In the genomic region with DNA sequence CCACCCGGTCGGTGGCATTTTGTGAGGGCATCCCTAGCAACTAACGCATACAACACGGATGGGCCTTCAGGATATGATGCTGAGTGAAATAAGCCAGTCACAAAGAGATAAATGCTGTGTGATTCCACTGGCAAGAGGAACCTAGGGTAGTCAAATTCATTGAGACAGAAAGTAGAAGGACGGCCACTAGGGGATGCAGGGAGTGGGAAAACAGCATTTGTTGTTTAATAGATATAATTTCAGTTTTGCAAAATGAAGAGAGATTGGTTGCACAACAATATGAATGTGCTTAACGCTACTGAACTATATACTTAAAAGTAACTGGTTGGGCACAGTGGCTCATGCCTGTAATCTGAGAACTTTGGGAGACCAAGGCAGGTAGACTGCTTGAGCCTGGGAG, we compare ENCODE assay signal across 21 cellular contexts.
DNase-seq lines count a peak whose midpoint lies in the region; FAIRE-seq and TF ChIP-seq lines count a peak whose summit lies in the region.
"Had no signal": no experiment of that assay in that cellular context is flagged by ENCODE, and none has a peak within 500 bp of the region (broad histone marks: within the 10 kb centered on the region; RNA-seq: fewer than 3 reads in every experiment).

No MANE protein-coding gene starts in this region.

- FAIRE-seq in H54 (lab: Jason Lieb, UNC), result peak; percentile 11
- FAIRE-seq: GM19239 had no signal

- no peak overlapping the region for H3K4me3 ChIP-seq in AG10803 (ENCODE audit: low read length)
- H3K4me3 ChIP-seq: HAP-1, Peyer's patch, SJSA1 had no signal

- no peak for TF ChIP-seq POLR2A in H54 (IDR thresholded peaks at IDR 0.05; ENCODE audit: low read depth, low read length)

- in situ Hi-C loops in SK-MEL-5 (cut with HindIII; ENCODE audit: low pct_unique_long_range_greater_than_20kb, low sequenced_read_pairs), result no loop called here

- DNase-seq in AG10803 (ENCODE audit: low read depth), result no peak
- DNase-seq in H54 (ENCODE audit: insufficient read length, low spot score), result no peak
- DNase-seq in SK-MEL-5 (ENCODE audit: low read depth, low spot score), result peak; percentile 43
- peak; percentile 35 for DNase-seq in islet precursor cell
- DNase-seq in DMS79 (lab: John Stamatoyannopoulos, UW), result no peak
- no peak for DNase-seq in NCI-H1694 (lab: John Stamatoyannopoulos, UW)
- DNase-seq in HPDE6-E6E7 (ENCODE audit: extremely low spot score), result no peak
- no peak for DNase-seq in stimulated activated CD4-positive, alpha-beta T cell treated with anti-CD3 and anti-CD28 coated beads, Interleukin-12 subunit alpha, Interleukin-12 subunit beta, amount 100 ng/mL, for 4 hours
- DNase-seq: ACHN; activated CD4-positive, alpha-beta memory T cell treated with anti-CD3 and anti-CD28 coated beads for 36 hours; activated T-cell treated with anti-CD3 and anti-CD28 coated beads for 4 hours; caudate nucleus; CD4-positive, CD25-positive, alpha-beta regulatory T cell; head of caudate nucleus; NCI-H1092 treated with DMSO at 0.1 percent for 48 hours; NCI-H2081; NCI-H446; Peyer's patch had no signal

- peak; percentile 17 for TF ChIP-seq CTCF in AG10803 (conservative IDR thresholded peaks at IDR 0.05; ENCODE audit: low read length)

Comparison
In these comparisons a context has a peak if more than half of its experiments do, and no peak if none do; other contexts are left out.
1. DNase-seq: peak in SK-MEL-5 (single experiment) and islet precursor cell (single experiment); none in AG10803 (single experiment), H54 (single experiment), DMS79 (single experiment), NCI-H1694 (single experiment), HPDE6-E6E7 (single experiment) and stimulated activated CD4-positive, alpha-beta T cell treated with anti-CD3 and anti-CD28 coated beads, Interleukin-12 subunit alpha, Interleukin-12 subunit beta, amount 100 ng/mL, for 4 hours (single experiment).